In genomic region chr17:79918581-79919163, GRCh38 we compare ENCODE assay signal across 14 cellular contexts.
DNase-seq lines count a peak whose midpoint lies in the region; ATAC-seq and TF ChIP-seq lines count a peak whose summit lies in the region.
"Had no signal": no experiment of that assay in that cellular context is flagged by ENCODE, and none has a peak within 500 bp of the region (broad histone marks: within the 10 kb centered on the region; RNA-seq: fewer than 3 reads in every experiment).

No MANE protein-coding gene starts in this region.

- no peaks in the 10 kb centered on the region for H3K9me2 ChIP-seq in PC-9 (ENCODE audit: insufficient read depth)

- no TSS peak for BruUV-seq in PC-9 (replicated peaks; lab: Mats Ljungman, UMichigan)

- 28 to 33% methylated on average over 9 of the region's 9 CpGs for WGBS in esophagus, 2 donors

- H3K4me2 ChIP-seq in PC-9: peak overlapping the region; percentile 55

- H3K36me3 ChIP-seq in PC-9 (ENCODE audit: low read depth): no peaks in the 10 kb centered on the region
- H3K36me3 ChIP-seq in esophagus (ENCODE audit: control insufficient read depth in 2 of 2, insufficient read depth in 2 of 2, low read length in 1 of 2): no peaks in the 10 kb centered on the region

- ATAC-seq in GM19328 (IDR thresholded peaks at IDR 0.05; ENCODE audit: unreplicated experiment): no peak
- ATAC-seq: activated CD8-positive, alpha-beta T cell treated with anti-CD3 and anti-CD28 coated beads, Interleukin-2, amount 10 ng/mL, durations not matched to agents 7 days and 5 days; activated T-cell treated with anti-CD3 and anti-CD28 coated beads, Interleukin-2, amount 50 U/mL, for 72 hours; WTC11 had no signal

- H3K9me3 ChIP-seq in PC-9 (ENCODE audit: insufficient read depth, low read depth) (no peaks in the 10 kb centered on the region), esophagus (ENCODE audit: control insufficient read depth in 2 of 2, insufficient read depth in 1 of 2, low read depth in 1 of 2, low read length in 1 of 2) (peaks cover 0 to 4% of the 10 kb centered on the region in 2 donors)

- H3K27ac ChIP-seq in C4-2B (peak overlapping the region; percentile 86), PC-9 (no peak overlapping the region), esophagus (ENCODE audit: low read depth in 2 of 2, low read length in 1 of 2) (peak overlapping the region; percentile 78 to 88)

- H3K4me3 ChIP-seq in PC-9 (no peak overlapping the region), esophagus (ENCODE audit: low read depth in 1 of 2, low read length in 2 of 2) (no peak overlapping the region)

- H3F3A ChIP-seq in PC-9 (ENCODE audit: insufficient read depth, low read depth): peaks cover 9% of the 10 kb centered on the region; the same call in 1 of the 2 replicates

- no peaks in the 10 kb centered on the region for H3K79me2 ChIP-seq in PC-9 (ENCODE audit: low read depth)

- POLR2A ChIA-PET in PC-9 (lab: Charles Lee; ENCODE audit: unreplicated experiment): no interaction called here

- intact Hi-C loops in PC-9 (cut with micrococcal nuclease; ENCODE audit: unreplicated experiment): loop anchor here (5.0 kb wide), 1 partner anchor 74 kb away; no protein-coding TSS in a partner anchor

- H2AFZ ChIP-seq in PC-9: no peak overlapping the region

- H3K27me3 ChIP-seq in PC-9 (ENCODE audit: insufficient read depth, low read depth): no peaks in the 10 kb centered on the region
- peaks cover 0 to 2% of the 10 kb centered on the region in 2 donors for H3K27me3 ChIP-seq in esophagus (ENCODE audit: control insufficient read depth in 1 of 2, insufficient read depth in 2 of 2, low read length in 2 of 2)

- no peaks in the 10 kb centered on the region for H4K20me1 ChIP-seq in PC-9 (ENCODE audit: insufficient read depth)

- CTCF ChIA-PET in PC-9 (lab: Charles Lee): interaction anchor here (0.7 to 1.3 kb wide), 5 partner anchors 79 to 476 kb away, joined by 3 to 9 read pairs (median 4); partner anchors contain the start of gene CBX4

- DNase-seq in PC-9 (no peak), renal cortical epithelial cell (ENCODE audit: low read depth) (peak; percentile 28), NCI-H1930 (lab: John Stamatoyannopoulos, UW) (no peak), NOMO-1 treated with DMSO at 0.1 percent for 48 hours (lab: John Stamatoyannopoulos, UW; ENCODE audit: unreplicated experiment) (no peak), globus pallidus (ENCODE audit: low spot score) (no peak)
- DNase-seq: activated CD8-positive, alpha-beta T cell treated with anti-CD3 and anti-CD28 coated beads, Interleukin-2, amount 10 ng/mL, durations not matched to agents 7 days and 5 days; activated T-cell treated with anti-CD3 and anti-CD28 coated beads, Interleukin-2, amount 50 U/mL, for 72 hours; HCEC 1CT; SHP77 treated with DMSO at 0.1 percent for 48 hours; T-helper 2 cell had no signal

- H3K4me1 ChIP-seq in PC-9 (replicated peaks; ENCODE audit: insufficient read depth) (peaks cover 42% of the 10 kb centered on the region), esophagus (ENCODE audit: control insufficient read depth in 2 of 2, insufficient read depth in 2 of 2, low read length in 1 of 2) (peaks cover 8 to 22% of the 10 kb centered on the region in 2 donors)

- no peak for TF ChIP-seq CTCF in C4-2B (conservative IDR thresholded peaks at IDR 0.05)
- no peak for TF ChIP-seq CTCF in PC-9 (conservative IDR thresholded peaks at IDR 0.05)
